20 cellular contexts compared by ENCODE assay signal in the genomic region with DNA sequence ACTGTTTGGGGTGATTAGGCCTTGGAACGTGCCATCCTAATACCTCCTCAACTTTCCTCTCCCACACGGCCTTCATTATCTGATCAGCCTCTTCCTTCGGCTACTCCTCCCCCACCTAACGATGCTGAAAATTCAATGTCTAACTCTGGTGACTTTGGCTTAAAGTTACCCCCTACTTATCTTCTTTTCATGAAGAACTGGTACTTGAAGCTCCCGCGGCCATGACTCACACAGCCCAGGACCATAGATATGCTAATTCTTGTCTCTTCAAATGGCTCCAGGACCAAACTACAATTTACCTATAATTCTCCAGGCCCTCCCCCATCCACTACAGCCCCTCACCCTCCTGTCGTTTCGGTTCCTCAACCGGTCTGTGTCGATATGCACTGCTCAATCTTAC.
"Had no signal": no experiment of that assay in that cellular context is flagged by ENCODE, and none has a peak within 500 bp of the region (broad histone marks: within the 10 kb centered on the region; RNA-seq: fewer than 3 reads in every experiment).

No MANE protein-coding gene starts in this region.

- DNase-seq: KBM-7, MV-4-11, NCI-H1048, NCI-H1105, NCI-H1417, NCI-H1436 treated with DMSO at 0.1 percent for 48 hours, NCI-H1694 treated with DMSO at 0.1 percent for 48 hours, NCI-H1930, NCI-H2081, NCI-H2107, NCI-H2227 treated with DMSO at 0.1 percent for 48 hours, NCI-H446, NCI-H510A, NCI-H524 treated with DMSO at 0.1 percent for 48 hours, NCI-H69, NCI-H774, PC-3, SHP77, SK-N-SH had no signal

- H3K4me2 ChIP-seq: SK-N-SH had no signal

- H3K27ac ChIP-seq: RWPE1 had no signal

- H3K9ac ChIP-seq: SK-N-SH had no signal
